15 cellular contexts compared by ENCODE assay signal in the genomic region with DNA sequence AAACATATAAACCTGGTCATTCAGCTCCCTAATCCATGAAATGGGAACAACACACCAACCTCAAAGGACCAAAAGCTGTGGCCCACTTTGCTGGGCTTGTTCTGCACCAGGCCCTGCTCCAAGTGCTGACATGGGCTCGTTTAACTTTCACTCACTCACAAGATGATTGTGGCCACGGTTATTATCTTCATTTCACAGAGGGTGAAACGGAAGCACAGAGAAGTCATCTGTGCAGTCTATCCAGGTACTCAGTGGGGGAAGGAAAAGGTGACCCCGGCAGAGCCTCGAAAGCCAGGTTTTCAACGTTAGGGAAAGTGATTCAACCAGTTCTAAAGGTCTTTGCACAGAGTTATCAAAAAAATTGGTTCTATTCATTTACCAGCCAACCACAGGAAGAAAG.
"Had no signal": no experiment of that assay in that cellular context is flagged by ENCODE, and none has a peak within 500 bp of the region (broad histone marks: within the 10 kb centered on the region; RNA-seq: fewer than 3 reads in every experiment).

No MANE protein-coding gene starts in this region.

- H3K4me3 Mint-ChIP-seq: T-helper 1 cell treated with Interleukin-12 subunit alpha and Interleukin-12 subunit beta and Interleukin-4 antibody, amounts not matched to agents 30 μg/mL and 1 μg/mL, for 36 hours had no signal

- H3K9me3 ChIP-seq: lower lobe of right lung, right lobe of liver, thoracic aorta, upper lobe of right lung had no signal

- ATAC-seq: lower lobe of right lung had no signal

- DNase-seq: activated CD4-positive, alpha-beta T cell treated with anti-CD3 and anti-CD28 coated beads, Interleukin-2, amount 50 U/mL, for 4 hours; activated naive CD4-positive, alpha-beta T cell treated with anti-CD3 and anti-CD28 coated beads, Interleukin-2, amount 50 U/mL, for 16 hours; activated T-cell treated with anti-CD3 and anti-CD28 coated beads, Interleukin-2, amount 50 U/mL, for 1 hour; caudate nucleus; foreskin fibroblast; lower lobe of right lung; right lobe of liver; stimulated activated CD4-positive, alpha-beta T cell treated with anti-CD3 and anti-CD28 coated beads, Interleukin-4, amount 100 ng/mL, for 4 hours; stimulated activated CD8-positive, alpha-beta memory T cell treated with anti-CD3 and anti-CD28 coated beads, Interleukin-4, amount 100 ng/mL, for 48 hours; stimulated activated naive CD4-positive, alpha-beta T cell treated with Interleukin-2 at 50 U/mL for 16 hours; upper lobe of right lung had no signal

- H3K4me1 ChIP-seq: lower lobe of right lung, right lobe of liver, upper lobe of right lung had no signal

- H3K4me3 ChIP-seq: lower lobe of right lung, right lobe of liver, smooth muscle cell, thoracic aorta, upper lobe of right lung had no signal

- H3K27ac ChIP-seq: lower lobe of right lung, right lobe of liver, thoracic aorta, upper lobe of right lung had no signal

- H3K27me3 ChIP-seq: right lobe of liver, upper lobe of right lung had no signal

- H3K4me2 ChIP-seq: smooth muscle cell had no signal

- H3K9me3 Mint-ChIP-seq: T-helper 1 cell treated with Interleukin-12 subunit alpha and Interleukin-12 subunit beta and Interleukin-4 antibody, amounts not matched to agents 30 μg/mL and 1 μg/mL, for 36 hours had no signal

- H3K27ac Mint-ChIP-seq: progenitor cell of endocrine pancreas; T-helper 1 cell treated with Interleukin-12 subunit alpha and Interleukin-12 subunit beta and Interleukin-4 antibody, amounts not matched to agents 30 μg/mL and 1 μg/mL, for 36 hours had no signal

- H3K36me3 ChIP-seq: lower lobe of right lung, right lobe of liver, thoracic aorta, upper lobe of right lung had no signal

- H3K27me3 Mint-ChIP-seq: progenitor cell of endocrine pancreas had no signal
